8 cellular contexts compared by ENCODE assay signal in genomic region chr19:49818691-49819331, GRCh38. TPM values are rescaled to one million over a fixed set of nuclear protein-coding genes. Genes with fewer than 3 reads are reported as not detected.
DNase-seq lines count a peak whose midpoint lies in the region; ATAC-seq, FAIRE-seq and TF ChIP-seq lines count a peak whose summit lies in the region.

No MANE protein-coding gene starts in this region.

- H3K4me3 ChIP-seq in A549: peak overlapping the region; percentile 67
- H3K4me3 ChIP-seq in HL-60 (replicated peaks; ENCODE audit: insufficient read depth, low read length): peak overlapping the region; percentile 94
- H3K4me3 ChIP-seq in body of pancreas: peak overlapping the region; percentile 29 to 79
- peak overlapping the region; percentile 96 for H3K4me3 ChIP-seq in mesodermal cell (ENCODE audit: extremely low read depth, insufficient read depth, low read length, poor library complexity, severe bottlenecking)

- no peak for TF ChIP-seq EP300 in A549 (IDR thresholded peaks at IDR 0.05)

- TF ChIP-seq RAD21 in A549 (conservative IDR thresholded peaks at IDR 0.05 in 1 of 2, IDR thresholded peaks at IDR 0.05 in 1 of 2): no peak

- no peak for FAIRE-seq in A549 (lab: Jason Lieb, UNC)

- WGBS in A549 (ENCODE audit: missing lambda C conversion rate): 45% methylated on average over 13 of the region's 14 CpGs
- WGBS in body of pancreas, 2 donors: 6 to 17% methylated on average over 10 to 14 of the region's 14 CpGs
- WGBS in mesodermal cell (ENCODE audit: insufficient coverage in 2 of 2), 2 experiments: 47 to 55% methylated on average over 9 to 14 of the region's 14 CpGs

- TF ChIP-seq POLR2A in A549 (IDR thresholded peaks at IDR 0.05; ENCODE audit: low read length) (no peak), body of pancreas (IDR thresholded peaks at IDR 0.05) (no peak)

- TF ChIP-seq CTCF in A549 (IDR thresholded peaks at IDR 0.05): no peak
- no peak for TF ChIP-seq CTCF in HL-60 (IDR thresholded peaks at IDR 0.05; ENCODE audit: insufficient read depth, low read length)
- no peak for TF ChIP-seq CTCF in body of pancreas (IDR thresholded peaks at IDR 0.05)

- no peaks in the 10 kb centered on the region for H3K27me3 ChIP-seq in HL-60 (ENCODE audit: insufficient read depth, poor library complexity, severe bottlenecking)
- no peaks in the 10 kb centered on the region for H3K27me3 ChIP-seq in body of pancreas

- intact Hi-C loops in body of pancreas (cut with DNase I): no loop called here

- POLR2A ChIA-PET in A549 (lab: Yijun Ruan, JAX): interaction anchor here (0.6 to 1.1 kb wide), 3 partner anchors 14 to 111 kb away, joined by 3 read pairs; partner anchors contain the start of genes AKT1S1, ATF5, NUP62 and TBC1D17

- CTCF ChIA-PET in A549 (lab: Yijun Ruan, JAX): interaction anchor here (0.6 to 1.9 kb wide), 6 partner anchors 13 to 147 kb away, joined by 3 to 8 read pairs (median 4); no protein-coding TSS in a partner anchor

- H3K27ac ChIP-seq in A549 (peak overlapping the region; percentile 89 to 95), HL-60 (replicated peaks) (peak overlapping the region; percentile 97), body of pancreas (peak overlapping the region in 3 of 4 donors; percentile 86 to 95 (median 92)), mesodermal cell (ENCODE audit: low read depth, low read length, severe bottlenecking) (peak overlapping the region; percentile 95)

- H3K9me3 ChIP-seq in A549: no peaks in the 10 kb centered on the region
- no peaks in the 10 kb centered on the region for H3K9me3 ChIP-seq in body of pancreas
- no peaks in the 10 kb centered on the region for H3K9me3 ChIP-seq in mesodermal cell (ENCODE audit: control insufficient read depth, low read length)

- peaks cover 19% of the 10 kb centered on the region for H3K4me1 ChIP-seq in A549
- peaks cover 36% of the 10 kb centered on the region for H3K4me1 ChIP-seq in body of pancreas
- peaks cover 6% of the 10 kb centered on the region for H3K4me1 ChIP-seq in mesodermal cell (ENCODE audit: control insufficient read depth, insufficient read depth, low read length, poor library complexity, severe bottlenecking)

- H3K36me3 ChIP-seq in body of pancreas (replicated peaks in 1 of 2; ENCODE audit: insufficient read depth in 1 of 2, low read depth in 2 of 2) (peaks cover 0 to 4% of the 10 kb centered on the region in 2 donors), mesodermal cell (ENCODE audit: control insufficient read depth, insufficient read depth, low read length) (peaks cover 32% of the 10 kb centered on the region)

- ATAC-seq in A549: peak in 1 of 2 experiments; percentile 8; a peak in 3 of 6 replicates
- no peak for ATAC-seq in body of pancreas
- no peak for ATAC-seq in GM18870 (IDR thresholded peaks at IDR 0.05; ENCODE audit: unreplicated experiment)

- DNase-seq in A549 (ENCODE audit: low read depth in 1 of 2, low spot score in 1 of 2) (no peak), HL-60 (ENCODE audit: low read depth in 1 of 2, low spot score in 1 of 2) (no peak), body of pancreas (no peak), NCI-H1436 treated with DMSO at 0.1 percent for 48 hours (lab: John Stamatoyannopoulos, UW) (no peak), epidermal melanocyte (ENCODE audit: insufficient read length, low spot score) (no peak), activated gamma-delta T cell treated with Interleukin-2 at 50 U/mL for 16 hours (no peak)

- H3K4me2 ChIP-seq in A549: peak overlapping the region; percentile 97

TF ChIP-seq in A549, 52 proteins besides CTCF, POLR2A, EP300 and RAD21 (continues in another document):
- TF ChIP-seq ELK1 (IDR thresholded peaks at IDR 0.05; ENCODE audit: low read depth, low read length) (no peak), MYC (IDR thresholded peaks at IDR 0.05; ENCODE audit: borderline replicate concordance, low read length) (no peak), MAX (IDR thresholded peaks at IDR 0.05) (no peak), CHD2 (IDR thresholded peaks at IDR 0.05; ENCODE audit: low read length, partially characterized antibody) (no peak), E2F6 (IDR thresholded peaks at IDR 0.05; ENCODE audit: borderline replicate concordance, low read depth) (no peak), TP53 (CRISPR knock-in tag; IDR thresholded peaks at IDR 0.05) (no peak)
- TF ChIP-seq, protein P1, sequence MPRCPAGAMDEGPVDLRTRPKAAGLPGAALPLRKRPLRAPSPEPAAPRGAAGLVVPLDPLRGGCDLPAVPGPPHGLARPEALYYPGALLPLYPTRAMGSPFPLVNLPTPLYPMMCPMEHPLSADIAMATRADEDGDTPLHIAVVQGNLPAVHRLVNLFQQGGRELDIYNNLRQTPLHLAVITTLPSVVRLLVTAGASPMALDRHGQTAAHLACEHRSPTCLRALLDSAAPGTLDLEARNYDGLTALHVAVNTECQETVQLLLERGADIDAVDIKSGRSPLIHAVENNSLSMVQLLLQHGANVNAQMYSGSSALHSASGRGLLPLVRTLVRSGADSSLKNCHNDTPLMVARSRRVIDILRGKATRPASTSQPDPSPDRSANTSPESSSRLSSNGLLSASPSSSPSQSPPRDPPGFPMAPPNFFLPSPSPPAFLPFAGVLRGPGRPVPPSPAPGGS (IDR thresholded peaks at IDR 0.05): no peak

RNA-seq across cellular contexts. Expression of gene MED25, which starts 0.7 kb away (rescaled TPM):
- polyA plus RNA-seq in A549 (2011; rRNA removed): 20.4 and 27.1 TPM in 2 replicates
- polyA plus RNA-seq in A549 (2012; cell fraction: cytosol; rRNA removed): 50.8 and 56.5 TPM in 2 replicates
- polyA plus RNA-seq in A549 (2012; cell fraction: nucleus; rRNA removed): 106 and 124 TPM in 2 replicates
- polyA plus RNA-seq in A549 (2017; fragmentation: RNase III; extraction: RNeasy Plus Mini Kit Qiagen cat#74134 plus additional on column Dnase treatment): 36.4 to 41.6 TPM (median 40.1 TPM) in 3 replicates
- polyA minus RNA-seq in A549 (2011; rRNA and poly(A)+ RNA removed): 37.2 and 52.2 TPM in 2 replicates
- 10 to 100 TPM; 15.8 to 16.9 TPM for total RNA-seq in body of pancreas
- 73.0 TPM for polyA plus RNA-seq in mesodermal cell (2013, experiment 1 of 2)
- polyA plus RNA-seq in mesodermal cell (2013, experiment 2 of 2): 63.7 TPM

RNA-seq across cellular contexts. Expression of gene FUZ, which starts 5.7 kb away (rescaled TPM):
- 12.5 and 14.5 TPM in 2 replicates for polyA plus RNA-seq in A549 (2011; rRNA removed)
- 12.7 and 18.9 TPM in 2 replicates for polyA plus RNA-seq in A549 (2012; cell fraction: cytosol; rRNA removed)
- polyA plus RNA-seq in A549 (2012; cell fraction: nucleus; rRNA removed): 21.9 and 26.7 TPM in 2 replicates
- polyA plus RNA-seq in A549 (2017; fragmentation: RNase III; extraction: RNeasy Plus Mini Kit Qiagen cat#74134 plus additional on column Dnase treatment): 15.9 to 23.7 TPM (median 21.7 TPM) in 3 replicates
- 7.7 and 9.9 TPM in 2 replicates for polyA minus RNA-seq in A549 (2011; rRNA and poly(A)+ RNA removed)
- 10 to 100 TPM in 1 of 2 donors, 1 to 10 TPM in 1; 8.9 to 24.1 TPM for total RNA-seq in body of pancreas
- polyA plus RNA-seq in mesodermal cell (2013, experiment 1 of 2): 19.3 TPM
- polyA plus RNA-seq in mesodermal cell (2013, experiment 2 of 2): 20.1 TPM

RNA-seq across cellular contexts. Expression of gene PTOV1, which starts 32.1 kb away (rescaled TPM):
- 27.7 and 41.2 TPM in 2 replicates for polyA plus RNA-seq in A549 (2011; rRNA removed)
- 111 and 150 TPM in 2 replicates for polyA plus RNA-seq in A549 (2012; cell fraction: cytosol; rRNA removed)
- 235 and 351 TPM in 2 replicates for polyA plus RNA-seq in A549 (2012; cell fraction: nucleus; rRNA removed)
- 119 to 153 TPM (median 147 TPM) in 3 replicates for polyA plus RNA-seq in A549 (2017; fragmentation: RNase III; extraction: RNeasy Plus Mini Kit Qiagen cat#74134 plus additional on column Dnase treatment)
- 60.2 and 109 TPM in 2 replicates for polyA minus RNA-seq in A549 (2011; rRNA and poly(A)+ RNA removed)
- 10 to 100 TPM; 69.0 to 70.2 TPM for total RNA-seq in body of pancreas
- 311 TPM for polyA plus RNA-seq in mesodermal cell (2013, experiment 1 of 2)
- polyA plus RNA-seq in mesodermal cell (2013, experiment 2 of 2): 245 TPM

RNA-seq across cellular contexts. Expression of gene PNKP, which starts 48.6 kb away (rescaled TPM):
- polyA plus RNA-seq in A549 (2011; rRNA removed): 22.5 and 23.3 TPM in 2 replicates
- 40.5 and 44.1 TPM in 2 replicates for polyA plus RNA-seq in A549 (2012; cell fraction: cytosol; rRNA removed)
- 235 and 294 TPM in 2 replicates for polyA plus RNA-seq in A549 (2012; cell fraction: nucleus; rRNA removed)
- 63.8 to 75.9 TPM (median 71.2 TPM) in 3 replicates for polyA plus RNA-seq in A549 (2017; fragmentation: RNase III; extraction: RNeasy Plus Mini Kit Qiagen cat#74134 plus additional on column Dnase treatment)
- polyA minus RNA-seq in A549 (2011; rRNA and poly(A)+ RNA removed): 35.0 and 36.5 TPM in 2 replicates
- total RNA-seq in body of pancreas: 100 to 1,000 TPM in 1 of 2 donors, 10 to 100 TPM in 1; 59.7 to 122 TPM
- 49.6 TPM for polyA plus RNA-seq in mesodermal cell (2013, experiment 1 of 2)
- 41.8 TPM for polyA plus RNA-seq in mesodermal cell (2013, experiment 2 of 2)

RNA-seq across cellular contexts. Expression of gene AP2A1, which starts 52.0 kb away (rescaled TPM):
- 36.6 and 41.6 TPM in 2 replicates for polyA plus RNA-seq in A549 (2011; rRNA removed)
- polyA plus RNA-seq in A549 (2012; cell fraction: cytosol; rRNA removed): 68.6 and 83.9 TPM in 2 replicates
- polyA plus RNA-seq in A549 (2012; cell fraction: nucleus; rRNA removed): 133 and 183 TPM in 2 replicates
- polyA plus RNA-seq in A549 (2017; fragmentation: RNase III; extraction: RNeasy Plus Mini Kit Qiagen cat#74134 plus additional on column Dnase treatment): 53.4 to 62.1 TPM (median 58.6 TPM) in 3 replicates
- 58.4 and 76.3 TPM in 2 replicates for polyA minus RNA-seq in A549 (2011; rRNA and poly(A)+ RNA removed)
- 10 to 100 TPM; 43.5 to 45.9 TPM for total RNA-seq in body of pancreas
- 104 TPM for polyA plus RNA-seq in mesodermal cell (2013, experiment 1 of 2)
- 92.7 TPM for polyA plus RNA-seq in mesodermal cell (2013, experiment 2 of 2)
